8 cellular contexts compared by ENCODE assay signal in genomic region chr10:13371879-13372470, GRCh38. TPM values are rescaled to one million over a fixed set of nuclear protein-coding genes. Genes with fewer than 3 reads are reported as not detected.
DNase-seq lines count a peak whose midpoint lies in the region; ATAC-seq, FAIRE-seq and TF ChIP-seq lines count a peak whose summit lies in the region.

No MANE protein-coding gene starts in this region.

- ATAC-seq in GM21515 (IDR thresholded peaks at IDR 0.05; ENCODE audit: unreplicated experiment): peak; percentile 76
- peak; percentile 95 for ATAC-seq in activated T-helper 17 cell treated with anti-CD3 and anti-CD28 coated beads, Interleukin-2, amount 50 U/mL, for 72 hours (replicated peaks)

- DNase-seq in D721Med (ENCODE audit: insufficient read length, low spot score) (peak; percentile 51), LNCaP clone FGC (ENCODE audit: low read depth) (peak; percentile 69), RPMI7951 (ENCODE audit: low read depth) (peak; percentile 81), foreskin fibroblast (peak; percentile 73 to 91), occipital lobe (lab: John Stamatoyannopoulos, UW) (peak; percentile 18), vagina (ENCODE audit: extremely low spot score in 2 of 2) (no peak)

- no peak overlapping the region for H3K27ac Mint-ChIP-seq in activated T-helper 17 cell treated with anti-CD3 and anti-CD28 coated beads, Interleukin-2, amount 50 U/mL, for 72 hours

- H3K9me3 Mint-ChIP-seq in activated T-helper 17 cell treated with anti-CD3 and anti-CD28 coated beads, Interleukin-2, amount 50 U/mL, for 72 hours: no peaks in the 10 kb centered on the region

- intact Hi-C loops in vagina (cut with DNase I): no loop called here

- no peaks in the 10 kb centered on the region for H3K9me3 ChIP-seq in vagina

- H3K36me3 ChIP-seq in vagina: no peaks in the 10 kb centered on the region

- H3K27ac ChIP-seq in vagina: no peak overlapping the region

- FAIRE-seq in D721Med (lab: Jason Lieb, UNC): peak; percentile 82

- H3K4me1 Mint-ChIP-seq in activated T-helper 17 cell treated with anti-CD3 and anti-CD28 coated beads, Interleukin-2, amount 50 U/mL, for 72 hours: no peaks in the 10 kb centered on the region

- no peak overlapping the region for H3K4me3 ChIP-seq in LNCaP clone FGC (ENCODE audit: low read depth, low read length)
- no peak overlapping the region for H3K4me3 ChIP-seq in foreskin fibroblast (ENCODE audit: low read depth in 1 of 2, low read length in 2 of 2)
- no peak overlapping the region for H3K4me3 ChIP-seq in vagina

- H3K36me3 Mint-ChIP-seq in activated T-helper 17 cell treated with anti-CD3 and anti-CD28 coated beads, Interleukin-2, amount 50 U/mL, for 72 hours (ENCODE audit: low read depth): no peaks in the 10 kb centered on the region

- no peaks in the 10 kb centered on the region for H3K27me3 ChIP-seq in vagina

- no peaks in the 10 kb centered on the region for H3K4me1 ChIP-seq in vagina

- no peak overlapping the region for H3K4me3 Mint-ChIP-seq in activated T-helper 17 cell treated with anti-CD3 and anti-CD28 coated beads, Interleukin-2, amount 50 U/mL, for 72 hours

- TF ChIP-seq CTCF in D721Med (IDR thresholded peaks at IDR 0.05; ENCODE audit: insufficient read depth, missing control alignments) (peak; percentile 98), LNCaP clone FGC (IDR thresholded peaks at IDR 0.05; ENCODE audit: control insufficient read depth, extremely low read depth, insufficient read depth) (peak; percentile 97), foreskin fibroblast (IDR thresholded peaks at IDR 0.05; ENCODE audit: low read depth, low read length) (peak; percentile 97), vagina (IDR thresholded peaks at IDR 0.05) (peak; percentile 59 to 76 (median 64))

- no peak for TF ChIP-seq POLR2A in vagina (IDR thresholded peaks at IDR 0.05)

- H3K27me3 Mint-ChIP-seq in activated T-helper 17 cell treated with anti-CD3 and anti-CD28 coated beads, Interleukin-2, amount 50 U/mL, for 72 hours: no peaks in the 10 kb centered on the region

RNA-seq across cellular contexts. Expression of gene SEPHS1, which starts 23.9 kb away (rescaled TPM):
- total RNA-seq in RPMI7951 (2014; rRNA removed; shearing (Covaris generic)): 60.7 and 65.6 TPM in 2 replicates
- 10 to 100 TPM; 40.4 to 73.7 TPM for total RNA-seq in activated T-helper 17 cell treated with anti-CD3 and anti-CD28 coated beads, Interleukin-2, amount 50 U/mL, for 72 hours
- total RNA-seq in occipital lobe: 34.9 TPM
- 26.8 TPM for total RNA-seq in vagina

Comparison
In these comparisons a context has a peak if more than half of its experiments do, and no peak if none do; other contexts are left out.
1. DNase-seq: peak in D721Med (single experiment), LNCaP clone FGC (single experiment), RPMI7951 (single experiment), foreskin fibroblast (2 of 2) and occipital lobe (single experiment); none in vagina (0 of 2).
2. Peak in every context shown above with its lines, with median percentiles within 50 percentile points of each other: CTCF ChIP-seq.